Comparison of ENCODE assay signal across 8 cellular contexts in genomic region chr2:149329470-149330126, GRCh38. TPM values are rescaled to one million over a fixed set of nuclear protein-coding genes. Genes with fewer than 3 reads are reported as not detected.
DNase-seq lines count a peak whose midpoint lies in the region; ATAC-seq and TF ChIP-seq lines count a peak whose summit lies in the region.

No MANE protein-coding gene starts in this region.

- no peak overlapping the region for H3K27ac Mint-ChIP-seq in activated naive CD8-positive, alpha-beta T cell treated with anti-CD3 and anti-CD28 coated beads, Interleukin-2, amount 50 U/mL, for 24 hours
- H3K27ac Mint-ChIP-seq in CD4-positive, alpha-beta T cell: no peak overlapping the region

- TF ChIP-seq POLR2A in prostate gland (IDR thresholded peaks at IDR 0.05): no peak

- no peaks in the 10 kb centered on the region for H3K36me3 Mint-ChIP-seq in activated naive CD8-positive, alpha-beta T cell treated with anti-CD3 and anti-CD28 coated beads, Interleukin-2, amount 50 U/mL, for 24 hours (ENCODE audit: low read depth)
- H3K36me3 Mint-ChIP-seq in CD4-positive, alpha-beta T cell (ENCODE audit: low read depth): no peaks in the 10 kb centered on the region

- H3K9me3 Mint-ChIP-seq in activated naive CD8-positive, alpha-beta T cell treated with anti-CD3 and anti-CD28 coated beads, Interleukin-2, amount 50 U/mL, for 24 hours: no peaks in the 10 kb centered on the region
- H3K9me3 Mint-ChIP-seq in CD4-positive, alpha-beta T cell: no peaks in the 10 kb centered on the region

- H3K9me3 ChIP-seq in A673 (ENCODE audit: low read depth, low read length, poor library complexity, severe bottlenecking) (no peaks in the 10 kb centered on the region), left ventricle myocardium inferior (replicated peaks) (peaks cover 19% of the 10 kb centered on the region), prostate gland (no peaks in the 10 kb centered on the region)
- H3K9me3 ChIP-seq in CD4-positive, alpha-beta T cell (ENCODE audit: control insufficient read depth, low read length): no peaks in the 10 kb centered on the region

- H3K4me1 ChIP-seq in A673 (ENCODE audit: insufficient read depth, low read length, poor library complexity, severe bottlenecking): peaks cover 4% of the 10 kb centered on the region
- peaks cover 20% of the 10 kb centered on the region for H3K4me1 ChIP-seq in left ventricle myocardium inferior
- H3K4me1 ChIP-seq in prostate gland (replicated peaks): no peaks in the 10 kb centered on the region

- H3K27ac ChIP-seq in A673 (ENCODE audit: low read depth, low read length, poor library complexity, severe bottlenecking) (no peak overlapping the region), left ventricle myocardium inferior (replicated peaks) (no peak overlapping the region), prostate gland (peak overlapping the region; percentile 48 to 64)
- H3K27ac ChIP-seq in CD4-positive, alpha-beta T cell (ENCODE audit: low read depth, low read length): no peak overlapping the region

- no peak for TF ChIP-seq CTCF in A673 (conservative IDR thresholded peaks at IDR 0.05; ENCODE audit: low read depth, low read length)
- no peak for TF ChIP-seq CTCF in left ventricle myocardium inferior (IDR thresholded peaks at IDR 0.05; ENCODE audit: borderline replicate concordance)
- TF ChIP-seq CTCF in prostate gland (IDR thresholded peaks at IDR 0.05): no peak
- TF ChIP-seq CTCF in CD4-positive, alpha-beta T cell (IDR thresholded peaks at IDR 0.05): no peak

- DNase-seq in A673 (ENCODE audit: low spot score) (peak; percentile 73), NCI-H1694 (lab: John Stamatoyannopoulos, UW) (peak; percentile 88), left ventricle myocardium inferior (peak; percentile 22), prostate gland (ENCODE audit: low spot score) (peak; percentile 27)
- no peak for DNase-seq in activated naive CD8-positive, alpha-beta T cell treated with anti-CD3 and anti-CD28 coated beads, Interleukin-2, amount 50 U/mL, for 24 hours
- DNase-seq in CD4-positive, alpha-beta T cell: no peak

- POLR2A ChIA-PET in A673 (lab: Charles Lee; ENCODE audit: low non-redundant PET): no interaction called here
- POLR2A ChIA-PET in CD4-positive, alpha-beta T cell (lab: Charles Lee): no interaction called here

- peak overlapping the region; percentile 60 for H3K4me3 ChIP-seq in A673 (ENCODE audit: low read depth, low read length, poor library complexity, severe bottlenecking)
- H3K4me3 ChIP-seq in left ventricle myocardium inferior: peak overlapping the region; percentile 77
- H3K4me3 ChIP-seq in prostate gland: peak overlapping the region; percentile 53 to 63

- ATAC-seq in GM18511 (IDR thresholded peaks at IDR 0.05; ENCODE audit: unreplicated experiment) (peak; percentile 9), HG03108 (IDR thresholded peaks at IDR 0.05; ENCODE audit: unreplicated experiment) (no peak)
- no peak for ATAC-seq in activated naive CD8-positive, alpha-beta T cell treated with anti-CD3 and anti-CD28 coated beads, Interleukin-2, amount 50 U/mL, for 24 hours
- no peak for ATAC-seq in CD4-positive, alpha-beta T cell (ENCODE audit: poor library complexity)

- H3K27me3 Mint-ChIP-seq in activated naive CD8-positive, alpha-beta T cell treated with anti-CD3 and anti-CD28 coated beads, Interleukin-2, amount 50 U/mL, for 24 hours: peaks cover 64% of the 10 kb centered on the region
- peaks cover 71% of the 10 kb centered on the region for H3K27me3 Mint-ChIP-seq in CD4-positive, alpha-beta T cell

- CTCF ChIA-PET in A673 (lab: Charles Lee): interaction anchor here (0.8 kb wide), 1 partner anchor 89 kb away, joined by 3 read pairs; no protein-coding TSS in a partner anchor
- CTCF ChIA-PET in CD4-positive, alpha-beta T cell (lab: Charles Lee): no interaction called here

- H3K4me3 Mint-ChIP-seq in activated naive CD8-positive, alpha-beta T cell treated with anti-CD3 and anti-CD28 coated beads, Interleukin-2, amount 50 U/mL, for 24 hours: peak overlapping the region; percentile 24
- H3K4me3 Mint-ChIP-seq in CD4-positive, alpha-beta T cell: no peak overlapping the region

- H3K36me3 ChIP-seq in A673 (ENCODE audit: insufficient read depth, low read length, poor library complexity, severe bottlenecking): no peaks in the 10 kb centered on the region
- H3K36me3 ChIP-seq in left ventricle myocardium inferior: no peaks in the 10 kb centered on the region
- H3K36me3 ChIP-seq in prostate gland: no peaks in the 10 kb centered on the region

- H3K27me3 ChIP-seq in A673 (replicated peaks; ENCODE audit: insufficient read depth, low read depth, low read length, poor library complexity) (peaks cover 18% of the 10 kb centered on the region), left ventricle myocardium inferior (ENCODE audit: low read depth) (peaks cover 59% of the 10 kb centered on the region), prostate gland (replicated peaks; ENCODE audit: insufficient read depth) (no peaks in the 10 kb centered on the region)
- peaks cover 50% of the 10 kb centered on the region for H3K27me3 ChIP-seq in CD4-positive, alpha-beta T cell (ENCODE audit: control insufficient read depth, insufficient read depth, low read length)

- intact Hi-C loops in A673 (cut with micrococcal nuclease; ENCODE audit: unreplicated experiment): loop anchor here (5.0 kb wide), 1 partner anchor 233 kb away; no protein-coding TSS in a partner anchor
- intact Hi-C loops in left ventricle myocardium inferior (cut with micrococcal nuclease): no loop called here
- intact Hi-C loops in prostate gland (cut with DNase I): loop anchor here (10.0 kb wide), 2 partner anchors 225 to 245 kb away; no protein-coding TSS in a partner anchor
- intact Hi-C loops in CD4-positive, alpha-beta T cell (cut with DNase I, micrococcal nuclease): no loop called here

- no TSS peak for BruUV-seq in A673 (replicated peaks; lab: Mats Ljungman, UMichigan)

- WGBS in prostate gland: 12% methylated on average over 32 of the region's 32 CpGs

- no peaks in the 10 kb centered on the region for H3K4me1 Mint-ChIP-seq in activated naive CD8-positive, alpha-beta T cell treated with anti-CD3 and anti-CD28 coated beads, Interleukin-2, amount 50 U/mL, for 24 hours
- no peaks in the 10 kb centered on the region for H3K4me1 Mint-ChIP-seq in CD4-positive, alpha-beta T cell (ENCODE audit: low read depth)

RNA-seq across cellular contexts. Expression of gene LYPD6, which starts 0.8 kb away (rescaled TPM):
- total RNA-seq in A673 (2021): 0.54 and 1.8 TPM in 2 replicates
- total RNA-seq in left ventricle myocardium inferior: 0.08 TPM
- 1 to 10 TPM; 2.3 to 5.1 TPM for total RNA-seq in prostate gland
- total RNA-seq in CD4-positive, alpha-beta T cell: not detected

Comparison
In these comparisons a context has a peak if more than half of its experiments do, and no peak if none do; other contexts are left out.
1. DNase-seq: peak in A673 (single experiment), NCI-H1694 (single experiment), left ventricle myocardium inferior (single experiment) and prostate gland (single experiment); none in activated naive CD8-positive, alpha-beta T cell treated with anti-CD3 and anti-CD28 coated beads, Interleukin-2, amount 50 U/mL, for 24 hours (single experiment) and CD4-positive, alpha-beta T cell (0 of 10).
2. H3K27ac ChIP-seq: peak in prostate gland (2 of 2); none in A673 (single experiment), left ventricle myocardium inferior (single experiment) and CD4-positive, alpha-beta T cell (single experiment).
3. intact Hi-C loops: an anchor here in A673 (5.0 kb wide) and prostate gland (10.0 kb wide); none called in left ventricle myocardium inferior and CD4-positive, alpha-beta T cell.
4. Peak in every context shown above with its lines, with median percentiles within 50 percentile points of each other: H3K4me3 ChIP-seq.